Comparison of ENCODE assay signal across 19 cellular contexts in the genomic region with DNA sequence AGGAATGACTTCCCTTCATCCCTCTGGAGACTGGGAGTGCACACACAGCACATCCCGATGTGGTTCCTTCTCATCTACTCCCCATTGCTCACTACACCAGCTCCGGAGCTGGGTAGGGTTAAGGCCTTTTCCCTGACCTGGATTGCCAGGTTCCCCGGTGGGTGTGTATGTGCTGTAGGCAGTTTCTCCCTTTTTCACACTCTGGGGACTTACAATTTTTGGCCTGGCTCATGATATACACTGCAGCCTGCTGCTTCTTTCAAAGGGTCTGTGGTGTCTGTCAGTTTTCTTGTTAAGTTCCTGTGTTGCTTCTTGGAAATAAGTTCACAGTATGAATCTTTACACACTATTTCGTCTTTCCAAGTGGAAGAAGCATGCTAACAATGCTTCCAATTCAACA.
"Had no signal": no experiment of that assay in that cellular context is flagged by ENCODE, and none has a peak within 500 bp of the region (broad histone marks: within the 10 kb centered on the region; RNA-seq: fewer than 3 reads in every experiment).

No MANE protein-coding gene starts in this region.

- H3K36me3 ChIP-seq: lower lobe of right lung, neutrophil, sigmoid colon had no signal

- H3K4me3 Mint-ChIP-seq: memory B cell, mesothelial cell of epicardium had no signal

- H3K9me3 ChIP-seq: colonic mucosa, esophagus squamous epithelium, neutrophil had no signal

- H3K4me3 ChIP-seq: colonic mucosa, esophagus squamous epithelium, gastroesophageal sphincter, left ventricle myocardium inferior, lower lobe of right lung, sigmoid colon, skin epidermis had no signal

- H3K27me3 Mint-ChIP-seq: memory B cell had no signal

- FAIRE-seq: keratinocyte, urothelium cell line had no signal

- H3K4me1 Mint-ChIP-seq: mesothelial cell of epicardium had no signal

- H3K4me1 ChIP-seq: colonic mucosa, esophagus squamous epithelium, lower lobe of right lung, sigmoid colon had no signal

- ATAC-seq: gastroesophageal sphincter had no signal

- H3K27me3 ChIP-seq: colonic mucosa, esophagus squamous epithelium, gastroesophageal sphincter, neutrophil, sigmoid colon had no signal

- H3K27ac Mint-ChIP-seq: memory B cell, mesothelial cell of epicardium had no signal

- H3K27ac ChIP-seq: colonic mucosa, esophagus squamous epithelium, gastroesophageal sphincter, left ventricle myocardium inferior, lower lobe of right lung, neutrophil, sigmoid colon, skin epidermis had no signal

- DNase-seq: colonic mucosa; dermis blood vessel endothelial cell; esophagus squamous epithelium; foreskin fibroblast; glutamatergic neuron; left ventricle myocardium inferior; lower lobe of right lung; sigmoid colon; stimulated activated CD4-positive, alpha-beta T cell treated with anti-CD3 and anti-CD28 coated beads, Interleukin-2, amount 100 ng/mL, for 24 hours; stimulated activated CD4-positive, alpha-beta T cell treated with anti-CD3 and anti-CD28 coated beads, Interleukin-4, amount 100 ng/mL, for 4 hours; stimulated activated naive CD4-positive, alpha-beta T cell; trophoblast cell had no signal
